In the genomic region with DNA sequence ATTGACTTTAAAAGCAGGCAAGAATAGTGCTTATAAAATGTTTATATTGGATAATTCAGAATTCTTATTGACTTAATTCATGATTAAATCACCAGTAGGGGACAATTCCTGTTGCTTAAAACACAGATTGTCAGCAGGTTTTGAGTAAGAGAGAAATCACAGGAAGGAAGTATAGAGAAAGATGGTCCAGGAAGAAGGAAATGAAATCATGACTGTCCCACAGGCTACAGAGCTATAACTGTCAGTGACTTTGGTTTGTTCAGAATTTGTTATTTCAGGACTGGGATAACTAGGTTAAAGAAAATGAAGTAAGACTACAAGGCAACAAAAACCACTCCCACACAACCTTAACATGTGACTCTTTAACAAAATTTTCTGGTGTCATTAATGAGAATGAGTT, we compare ENCODE assay signal across 1 cellular context.
TF ChIP-seq lines count a peak whose summit lies in the region.

No MANE protein-coding gene starts in this region.

TF ChIP-seq in HepG2, 621 proteins besides CTCF, POLR2A, EP300 and RAD21:
- TF ChIP-seq KLF6 (CRISPR knock-in tag; IDR thresholded peaks at IDR 0.05) (no peak), RFX3 (CRISPR knock-in tag; IDR thresholded peaks at IDR 0.05) (no peak), ZNF749 (CRISPR knock-in tag; IDR thresholded peaks at IDR 0.05; ENCODE audit: borderline replicate concordance) (no peak), ELF1 (CRISPR knock-in tag; IDR thresholded peaks at IDR 0.05) (no peak), ZNF768 (CRISPR knock-in tag; IDR thresholded peaks at IDR 0.05) (no peak), SRY (CRISPR knock-in tag; IDR thresholded peaks at IDR 0.05) (no peak), SOX5 (CRISPR knock-in tag; IDR thresholded peaks at IDR 0.05; ENCODE audit: borderline replicate concordance) (no peak), NR1H2 (CRISPR knock-in tag; IDR thresholded peaks at IDR 0.05; ENCODE audit: borderline replicate concordance, low read depth) (no peak), AGO1 (IDR thresholded peaks at IDR 0.05; ENCODE audit: low read depth, low read length, poor library complexity, severe bottlenecking) (no peak), CREM (IDR thresholded peaks at IDR 0.05) (no peak), CREM (CRISPR knock-in tag; IDR thresholded peaks at IDR 0.05) (no peak), WIZ (CRISPR knock-in tag; IDR thresholded peaks at IDR 0.05) (no peak), DR1 (CRISPR knock-in tag; IDR thresholded peaks at IDR 0.05) (no peak)
- TF ChIP-seq, protein P1, sequence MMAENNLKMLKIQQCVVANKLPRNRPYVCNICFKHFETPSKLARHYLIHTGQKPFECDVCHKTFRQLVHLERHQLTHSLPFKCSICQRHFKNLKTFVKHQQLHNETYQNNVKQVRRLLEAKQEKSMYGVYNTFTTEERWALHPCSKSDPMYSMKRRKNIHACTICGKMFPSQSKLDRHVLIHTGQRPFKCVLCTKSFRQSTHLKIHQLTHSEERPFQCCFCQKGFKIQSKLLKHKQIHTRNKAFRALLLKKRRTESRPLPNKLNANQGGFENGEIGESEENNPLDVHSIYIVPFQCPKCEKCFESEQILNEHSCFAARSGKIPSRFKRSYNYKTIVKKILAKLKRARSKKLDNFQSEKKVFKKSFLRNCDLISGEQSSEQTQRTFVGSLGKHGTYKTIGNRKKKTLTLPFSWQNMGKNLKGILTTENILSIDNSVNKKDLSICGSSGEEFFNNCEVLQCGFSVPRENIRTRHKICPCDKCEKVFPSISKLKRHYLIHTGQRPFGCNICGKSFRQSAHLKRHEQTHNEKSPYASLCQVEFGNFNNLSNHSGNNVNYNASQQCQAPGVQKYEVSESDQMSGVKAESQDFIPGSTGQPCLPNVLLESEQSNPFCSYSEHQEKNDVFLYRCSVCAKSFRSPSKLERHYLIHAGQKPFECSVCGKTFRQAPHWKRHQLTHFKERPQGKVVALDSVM (CRISPR knock-in tag; IDR thresholded peaks at IDR 0.05), result no peak
- TF ChIP-seq, protein P2, sequence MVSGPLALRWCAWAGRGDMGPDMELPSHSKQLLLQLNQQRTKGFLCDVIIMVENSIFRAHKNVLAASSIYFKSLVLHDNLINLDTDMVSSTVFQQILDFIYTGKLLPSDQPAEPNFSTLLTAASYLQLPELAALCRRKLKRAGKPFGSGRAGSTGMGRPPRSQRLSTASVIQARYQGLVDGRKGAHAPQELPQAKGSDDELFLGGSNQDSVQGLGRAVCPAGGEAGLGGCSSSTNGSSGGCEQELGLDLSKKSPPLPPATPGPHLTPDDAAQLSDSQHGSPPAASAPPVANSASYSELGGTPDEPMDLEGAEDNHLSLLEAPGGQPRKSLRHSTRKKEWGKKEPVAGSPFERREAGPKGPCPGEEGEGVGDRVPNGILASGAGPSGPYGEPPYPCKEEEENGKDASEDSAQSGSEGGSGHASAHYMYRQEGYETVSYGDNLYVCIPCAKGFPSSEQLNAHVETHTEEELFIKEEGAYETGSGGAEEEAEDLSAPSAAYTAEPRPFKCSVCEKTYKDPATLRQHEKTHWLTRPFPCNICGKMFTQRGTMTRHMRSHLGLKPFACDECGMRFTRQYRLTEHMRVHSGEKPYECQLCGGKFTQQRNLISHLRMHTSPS (CRISPR knock-in tag; IDR thresholded peaks at IDR 0.05; ENCODE audit: low read depth), result no peak
- TF ChIP-seq, protein P3, sequence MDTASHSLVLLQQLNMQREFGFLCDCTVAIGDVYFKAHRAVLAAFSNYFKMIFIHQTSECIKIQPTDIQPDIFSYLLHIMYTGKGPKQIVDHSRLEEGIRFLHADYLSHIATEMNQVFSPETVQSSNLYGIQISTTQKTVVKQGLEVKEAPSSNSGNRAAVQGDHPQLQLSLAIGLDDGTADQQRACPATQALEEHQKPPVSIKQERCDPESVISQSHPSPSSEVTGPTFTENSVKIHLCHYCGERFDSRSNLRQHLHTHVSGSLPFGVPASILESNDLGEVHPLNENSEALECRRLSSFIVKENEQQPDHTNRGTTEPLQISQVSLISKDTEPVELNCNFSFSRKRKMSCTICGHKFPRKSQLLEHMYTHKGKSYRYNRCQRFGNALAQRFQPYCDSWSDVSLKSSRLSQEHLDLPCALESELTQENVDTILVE (CRISPR knock-in tag; IDR thresholded peaks at IDR 0.05), result no peak
- TF ChIP-seq, protein P4, sequence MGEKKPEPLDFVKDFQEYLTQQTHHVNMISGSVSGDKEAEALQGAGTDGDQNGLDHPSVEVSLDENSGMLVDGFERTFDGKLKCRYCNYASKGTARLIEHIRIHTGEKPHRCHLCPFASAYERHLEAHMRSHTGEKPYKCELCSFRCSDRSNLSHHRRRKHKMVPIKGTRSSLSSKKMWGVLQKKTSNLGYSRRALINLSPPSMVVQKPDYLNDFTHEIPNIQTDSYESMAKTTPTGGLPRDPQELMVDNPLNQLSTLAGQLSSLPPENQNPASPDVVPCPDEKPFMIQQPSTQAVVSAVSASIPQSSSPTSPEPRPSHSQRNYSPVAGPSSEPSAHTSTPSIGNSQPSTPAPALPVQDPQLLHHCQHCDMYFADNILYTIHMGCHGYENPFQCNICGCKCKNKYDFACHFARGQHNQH (CRISPR knock-in tag; IDR thresholded peaks at IDR 0.05), result no peak
- TF ChIP-seq, protein P5, sequence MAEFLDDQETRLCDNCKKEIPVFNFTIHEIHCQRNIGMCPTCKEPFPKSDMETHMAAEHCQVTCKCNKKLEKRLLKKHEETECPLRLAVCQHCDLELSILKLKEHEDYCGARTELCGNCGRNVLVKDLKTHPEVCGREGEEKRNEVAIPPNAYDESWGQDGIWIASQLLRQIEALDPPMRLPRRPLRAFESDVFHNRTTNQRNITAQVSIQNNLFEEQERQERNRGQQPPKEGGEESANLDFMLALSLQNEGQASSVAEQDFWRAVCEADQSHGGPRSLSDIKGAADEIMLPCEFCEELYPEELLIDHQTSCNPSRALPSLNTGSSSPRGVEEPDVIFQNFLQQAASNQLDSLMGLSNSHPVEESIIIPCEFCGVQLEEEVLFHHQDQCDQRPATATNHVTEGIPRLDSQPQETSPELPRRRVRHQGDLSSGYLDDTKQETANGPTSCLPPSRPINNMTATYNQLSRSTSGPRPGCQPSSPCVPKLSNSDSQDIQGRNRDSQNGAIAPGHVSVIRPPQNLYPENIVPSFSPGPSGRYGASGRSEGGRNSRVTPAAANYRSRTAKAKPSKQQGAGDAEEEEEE (CRISPR knock-in tag; IDR thresholded peaks at IDR 0.05; ENCODE audit: borderline replicate concordance), result no peak
- TF ChIP-seq, protein P6, sequence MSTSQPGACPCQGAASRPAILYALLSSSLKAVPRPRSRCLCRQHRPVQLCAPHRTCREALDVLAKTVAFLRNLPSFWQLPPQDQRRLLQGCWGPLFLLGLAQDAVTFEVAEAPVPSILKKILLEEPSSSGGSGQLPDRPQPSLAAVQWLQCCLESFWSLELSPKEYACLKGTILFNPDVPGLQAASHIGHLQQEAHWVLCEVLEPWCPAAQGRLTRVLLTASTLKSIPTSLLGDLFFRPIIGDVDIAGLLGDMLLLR (CRISPR knock-in tag; IDR thresholded peaks at IDR 0.05), result no peak
- TF ChIP-seq, protein P7, sequence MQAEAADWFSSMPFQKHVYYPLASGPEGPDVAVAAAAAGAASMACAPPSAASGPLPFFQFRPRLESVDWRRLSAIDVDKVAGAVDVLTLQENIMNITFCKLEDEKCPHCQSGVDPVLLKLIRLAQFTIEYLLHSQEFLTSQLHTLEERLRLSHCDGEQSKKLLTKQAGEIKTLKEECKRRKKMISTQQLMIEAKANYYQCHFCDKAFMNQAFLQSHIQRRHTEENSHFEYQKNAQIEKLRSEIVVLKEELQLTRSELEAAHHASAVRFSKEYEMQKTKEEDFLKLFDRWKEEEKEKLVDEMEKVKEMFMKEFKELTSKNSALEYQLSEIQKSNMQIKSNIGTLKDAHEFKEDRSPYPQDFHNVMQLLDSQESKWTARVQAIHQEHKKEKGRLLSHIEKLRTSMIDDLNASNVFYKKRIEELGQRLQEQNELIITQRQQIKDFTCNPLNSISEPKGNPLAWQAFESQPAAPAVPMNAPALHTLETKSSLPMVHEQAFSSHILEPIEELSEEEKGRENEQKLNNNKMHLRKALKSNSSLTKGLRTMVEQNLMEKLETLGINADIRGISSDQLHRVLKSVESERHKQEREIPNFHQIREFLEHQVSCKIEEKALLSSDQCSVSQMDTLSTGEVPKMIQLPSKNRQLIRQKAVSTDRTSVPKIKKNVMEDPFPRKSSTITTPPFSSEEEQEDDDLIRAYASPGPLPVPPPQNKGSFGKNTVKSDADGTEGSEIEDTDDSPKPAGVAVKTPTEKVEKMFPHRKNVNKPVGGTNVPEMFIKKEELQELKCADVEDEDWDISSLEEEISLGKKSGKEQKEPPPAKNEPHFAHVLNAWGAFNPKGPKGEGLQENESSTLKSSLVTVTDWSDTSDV (CRISPR knock-in tag; IDR thresholded peaks at IDR 0.05), result no peak
